8 cellular contexts compared by ENCODE assay signal in the genomic region with DNA sequence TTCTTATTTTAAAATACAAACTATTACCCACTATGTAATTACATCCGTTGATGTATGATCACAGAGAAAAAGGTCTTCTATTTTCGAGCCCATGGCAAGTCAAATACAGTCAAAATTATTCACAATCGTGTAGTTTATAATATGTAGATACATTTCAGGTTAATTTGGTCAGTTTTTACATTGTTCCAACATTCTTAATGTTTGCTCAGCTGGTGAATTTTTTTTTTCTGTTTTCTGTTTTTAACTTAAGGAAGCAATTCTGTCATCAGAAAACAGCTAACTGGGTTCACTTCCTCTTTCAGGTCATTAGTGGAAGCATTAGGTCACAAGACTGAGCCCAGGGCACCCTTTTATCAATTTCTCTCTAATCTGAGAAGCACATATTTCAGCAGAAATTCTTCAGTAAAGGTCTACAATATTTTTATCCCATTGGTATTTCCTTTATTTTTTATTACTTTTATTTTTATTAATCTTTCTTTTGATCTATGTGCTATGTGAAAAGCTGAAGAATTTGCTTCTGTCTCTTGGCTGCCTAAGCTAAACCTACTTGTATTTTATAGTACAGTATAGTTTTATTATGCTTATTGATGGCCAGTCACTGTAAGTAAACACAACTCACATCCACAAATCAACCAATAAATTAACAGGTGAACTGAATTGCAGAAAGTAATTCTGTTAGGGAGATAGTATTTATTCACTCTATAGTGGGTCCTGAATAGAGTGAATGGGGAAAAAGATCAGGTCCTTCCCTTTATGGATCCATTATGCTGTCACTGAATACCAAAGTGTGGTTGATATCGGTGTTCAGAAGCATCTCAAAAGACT.
DNase-seq lines count a peak whose midpoint lies in the region; ATAC-seq and TF ChIP-seq lines count a peak whose summit lies in the region.

No MANE protein-coding gene starts in this region.

- no peaks in the 10 kb centered on the region for H3K27me3 ChIP-seq in right cardiac atrium (ENCODE audit: control insufficient read depth, insufficient read depth)

- no peaks in the 10 kb centered on the region for H3K9me3 Mint-ChIP-seq in natural killer cell

- H3K4me3 Mint-ChIP-seq in natural killer cell, result peak overlapping the region; percentile 77

- H3K9me3 ChIP-seq in right cardiac atrium (ENCODE audit: control insufficient read depth, low read length), result no peaks in the 10 kb centered on the region

- peak overlapping the region; percentile 85 to 97 for H3K27ac Mint-ChIP-seq in natural killer cell

- TF ChIP-seq CTCF in natural killer cell (IDR thresholded peaks at IDR 0.05), result no peak

- ATAC-seq in GM18909 (IDR thresholded peaks at IDR 0.05; ENCODE audit: poor library complexity, unreplicated experiment) (peak; percentile 55), HG02840 (IDR thresholded peaks at IDR 0.05; ENCODE audit: low FRiP score, unreplicated experiment) (peak; percentile 54), natural killer cell (peak in 1 of 3 donors; percentile 25), right cardiac atrium (no peak)

- no peaks in the 10 kb centered on the region for H3K27me3 Mint-ChIP-seq in natural killer cell (ENCODE audit: low read depth in 2 of 2)

- peaks cover 59% of the 10 kb centered on the region in 2 donors for H3K4me1 Mint-ChIP-seq in natural killer cell

- DNase-seq in OCI-M1 (lab: John Stamatoyannopoulos, UW) (peak; percentile 84), natural killer cell (no peak), cerebellum (ENCODE audit: low spot score) (no peak), NCI-H1694 treated with DMSO at 0.1 percent for 48 hours (lab: John Stamatoyannopoulos, UW) (no peak), amniotic stem cell (lab: John Stamatoyannopoulos, UW) (no peak), right cardiac atrium (no peak)

- peaks cover 4% of the 10 kb centered on the region for H3K4me1 ChIP-seq in right cardiac atrium (ENCODE audit: control insufficient read depth, insufficient read depth, low read length)

- no peak overlapping the region for H3K4me3 ChIP-seq in right cardiac atrium (ENCODE audit: low read length)

- no peak overlapping the region for H3K27ac ChIP-seq in right cardiac atrium (ENCODE audit: low read length)

- H3K36me3 Mint-ChIP-seq in natural killer cell, result no peaks in the 10 kb centered on the region

- WGBS in right cardiac atrium, result 67% methylated on average over 4 of the region's 4 CpGs

- intact Hi-C loops in natural killer cell (cut with micrococcal nuclease), result loop anchor here (2.0 kb wide), 1 partner anchor 25 kb away; no protein-coding TSS in a partner anchor
- intact Hi-C loops in right cardiac atrium (cut with DNase I), result no loop called here

Comparison
In these comparisons a context has a peak if more than half of its experiments do, and no peak if none do; other contexts are left out.
1. ATAC-seq: peak in GM18909 (single experiment) and HG02840 (single experiment); none in right cardiac atrium (0 of 2).